ENCODE assay signal across 2 cellular contexts in the genomic region with DNA sequence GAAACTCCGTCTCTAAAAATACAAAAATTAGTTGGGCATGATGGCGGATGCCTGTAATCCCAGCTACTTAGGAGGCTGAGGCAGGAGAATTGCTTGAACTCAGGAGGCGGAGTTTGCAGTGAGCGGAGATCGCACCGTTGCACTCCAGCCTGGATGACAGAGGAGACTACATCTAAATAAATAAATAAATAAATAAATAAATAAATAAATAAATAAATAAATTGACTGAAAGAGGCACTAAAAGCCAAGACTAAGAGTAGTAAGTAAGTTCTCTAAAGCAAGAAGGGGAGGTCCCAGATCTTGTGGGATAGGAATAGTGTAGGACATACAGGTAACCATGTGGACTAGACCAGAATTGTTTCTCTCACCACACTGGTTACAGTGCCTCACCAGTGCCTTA.
TF ChIP-seq lines count a peak whose summit lies in the region.

No MANE protein-coding gene starts in this region.

TF ChIP-seq in A549, 52 proteins besides CTCF, POLR2A, EP300 and RAD21:
- TF ChIP-seq PHF8 (IDR thresholded peaks at IDR 0.05; ENCODE audit: borderline replicate concordance, low read depth) (no peak), ZC3H11A (IDR thresholded peaks at IDR 0.05) (peak; percentile 97), JUNB (IDR thresholded peaks at IDR 0.05) (no peak), SREBF2 (IDR thresholded peaks at IDR 0.05) (no peak), NFE2L2 (conservative IDR thresholded peaks at IDR 0.05; ENCODE audit: low read length) (no peak), MAZ (IDR thresholded peaks at IDR 0.05; ENCODE audit: borderline replicate concordance, low read depth, low read length) (no peak), EHF (CRISPR knock-in tag; IDR thresholded peaks at IDR 0.05) (no peak)

TF ChIP-seq in IMR-90, 13 proteins besides CTCF, POLR2A, EP300 and RAD21:
- no peak for TF ChIP-seq CHD1 (IDR thresholded peaks at IDR 0.05; ENCODE audit: low read depth, low read length)
- no peak for TF ChIP-seq NFE2L2 (IDR thresholded peaks at IDR 0.05; ENCODE audit: low read depth, low read length)
- TF ChIP-seq CEBPB (IDR thresholded peaks at IDR 0.05; ENCODE audit: low read depth, low read length), result no peak
- no peak for TF ChIP-seq SMC3 (IDR thresholded peaks at IDR 0.05; ENCODE audit: low read depth, low read length)
- TF ChIP-seq USF2 (IDR thresholded peaks at IDR 0.05; ENCODE audit: low read depth, low read length), result no peak
- TF ChIP-seq, protein P1, sequence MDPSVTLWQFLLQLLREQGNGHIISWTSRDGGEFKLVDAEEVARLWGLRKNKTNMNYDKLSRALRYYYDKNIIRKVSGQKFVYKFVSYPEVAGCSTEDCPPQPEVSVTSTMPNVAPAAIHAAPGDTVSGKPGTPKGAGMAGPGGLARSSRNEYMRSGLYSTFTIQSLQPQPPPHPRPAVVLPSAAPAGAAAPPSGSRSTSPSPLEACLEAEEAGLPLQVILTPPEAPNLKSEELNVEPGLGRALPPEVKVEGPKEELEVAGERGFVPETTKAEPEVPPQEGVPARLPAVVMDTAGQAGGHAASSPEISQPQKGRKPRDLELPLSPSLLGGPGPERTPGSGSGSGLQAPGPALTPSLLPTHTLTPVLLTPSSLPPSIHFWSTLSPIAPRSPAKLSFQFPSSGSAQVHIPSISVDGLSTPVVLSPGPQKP (IDR thresholded peaks at IDR 0.05; ENCODE audit: borderline replicate concordance, low read depth, low read length), result no peak
- no peak for TF ChIP-seq RCOR1 (IDR thresholded peaks at IDR 0.05; ENCODE audit: insufficient replicate concordance, low read length)
